ENCODE assay signal across 10 cellular contexts in the genomic region with DNA sequence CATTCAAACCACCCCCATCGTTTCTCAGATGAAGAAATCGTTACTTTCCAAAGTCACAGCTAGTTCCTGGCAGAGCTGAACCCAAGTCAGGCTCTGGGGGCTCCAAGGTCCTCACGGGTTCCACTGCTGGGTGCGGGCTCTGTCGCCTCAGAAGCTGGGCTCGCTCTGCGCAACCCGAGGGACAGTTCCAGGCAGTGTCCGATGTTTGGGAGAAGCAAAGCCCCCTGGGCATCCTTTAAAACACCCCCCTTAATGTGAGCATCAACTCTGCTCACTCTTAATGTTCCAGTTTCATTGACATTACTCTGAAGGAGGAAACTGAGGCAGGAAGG.
DNase-seq lines count a peak whose midpoint lies in the region; ATAC-seq lines count a peak whose summit lies in the region.
"Had no signal": no experiment of that assay in that cellular context is flagged by ENCODE, and none has a peak within 500 bp of the region (broad histone marks: within the 10 kb centered on the region; RNA-seq: fewer than 3 reads in every experiment).

No MANE protein-coding gene starts in this region.

- H3K4me3 Mint-ChIP-seq in activated naive CD8-positive, alpha-beta T cell treated with anti-CD3 and anti-CD28 coated beads, Interleukin-2, amount 50 U/mL, for 24 hours, result peak overlapping the region; percentile 76

- H3K36me3 Mint-ChIP-seq in activated naive CD8-positive, alpha-beta T cell treated with anti-CD3 and anti-CD28 coated beads, Interleukin-2, amount 50 U/mL, for 24 hours (ENCODE audit: low read depth), result no peaks in the 10 kb centered on the region

- peaks cover 14% of the 10 kb centered on the region for H3K4me1 Mint-ChIP-seq in activated naive CD8-positive, alpha-beta T cell treated with anti-CD3 and anti-CD28 coated beads, Interleukin-2, amount 50 U/mL, for 24 hours

- no peaks in the 10 kb centered on the region for H3K9me3 Mint-ChIP-seq in activated naive CD8-positive, alpha-beta T cell treated with anti-CD3 and anti-CD28 coated beads, Interleukin-2, amount 50 U/mL, for 24 hours

- H3K36me3 ChIP-seq in ES-I3 (ENCODE audit: insufficient read depth, low read length), result no peaks in the 10 kb centered on the region
- H3K36me3 ChIP-seq in iPS DF 6.9 (ENCODE audit: control insufficient read depth, insufficient read depth, low read length), result no peaks in the 10 kb centered on the region
- H3K36me3 ChIP-seq in rectal smooth muscle tissue (ENCODE audit: control insufficient read depth, insufficient read depth, low read length), result no peaks in the 10 kb centered on the region

- H3K27ac ChIP-seq in iPS DF 6.9 (ENCODE audit: low read length) (no peak overlapping the region), rectal smooth muscle tissue (ENCODE audit: low read depth, low read length) (peak overlapping the region; percentile 44), caudate nucleus (ENCODE audit: low read depth, low read length) (no peak overlapping the region)

- H3K4me3 ChIP-seq in iPS DF 6.9 (ENCODE audit: low read length) (peak overlapping the region; percentile 56; the same call in 1 of the 2 replicates), rectal smooth muscle tissue (ENCODE audit: low read length) (peak overlapping the region; percentile 75)

- peaks cover 15% of the 10 kb centered on the region for H3K27me3 Mint-ChIP-seq in activated naive CD8-positive, alpha-beta T cell treated with anti-CD3 and anti-CD28 coated beads, Interleukin-2, amount 50 U/mL, for 24 hours

- no peaks in the 10 kb centered on the region for H3K9me3 ChIP-seq in ES-I3 (ENCODE audit: control insufficient read depth, insufficient read depth, low read length)
- no peaks in the 10 kb centered on the region for H3K9me3 ChIP-seq in iPS DF 6.9 (ENCODE audit: control insufficient read depth, insufficient read depth, low read length)

- H3K4me1 ChIP-seq in ES-I3 (ENCODE audit: insufficient read depth, low read length) (no peaks in the 10 kb centered on the region), iPS DF 6.9 (ENCODE audit: control insufficient read depth, insufficient read depth, low read length) (no peaks in the 10 kb centered on the region), rectal smooth muscle tissue (ENCODE audit: control insufficient read depth, insufficient read depth, low read length) (no peaks in the 10 kb centered on the region)

- H3K27me3 ChIP-seq in iPS DF 6.9 (ENCODE audit: control insufficient read depth, insufficient read depth, low read length), result no peaks in the 10 kb centered on the region; the same call in 1 of the 2 replicates
- H3K27me3 ChIP-seq in rectal smooth muscle tissue (ENCODE audit: control insufficient read depth, insufficient read depth, low read length), result no peaks in the 10 kb centered on the region

- no peak for DNase-seq in activated naive CD8-positive, alpha-beta T cell treated with anti-CD3 and anti-CD28 coated beads, Interleukin-2, amount 50 U/mL, for 24 hours
- no peak for DNase-seq in iPS DF 6.9 (ENCODE audit: low read depth, low spot score)
- no peak for DNase-seq in caudate nucleus (lab: John Stamatoyannopoulos, UW)
- DNase-seq: NCI-H2081, SW 1271 had no signal

- H3K9ac ChIP-seq in ES-I3 (ENCODE audit: low read depth, low read length), result peak overlapping the region; percentile 66; the same call in 1 of the 2 replicates
- no peak overlapping the region for H3K9ac ChIP-seq in rectal smooth muscle tissue (ENCODE audit: low read length)

- no peak overlapping the region for H3K27ac Mint-ChIP-seq in activated naive CD8-positive, alpha-beta T cell treated with anti-CD3 and anti-CD28 coated beads, Interleukin-2, amount 50 U/mL, for 24 hours

- WGBS in iPS DF 6.9 (ENCODE audit: insufficient coverage, insufficient read length), result no CpG with 5 or more reads among the region's 9 CpGs

- no peak for ATAC-seq in activated naive CD8-positive, alpha-beta T cell treated with anti-CD3 and anti-CD28 coated beads, Interleukin-2, amount 50 U/mL, for 24 hours
- ATAC-seq in HG03469 (IDR thresholded peaks at IDR 0.05; ENCODE audit: unreplicated experiment) (no peak), GM21576 (IDR thresholded peaks at IDR 0.05; ENCODE audit: unreplicated experiment) (no peak), GM18867 (IDR thresholded peaks at IDR 0.05; ENCODE audit: unreplicated experiment) (no peak)
